Comparison of ENCODE assay signal across 28 cellular contexts in genomic region chr10:96339383-96339782, GRCh38. TPM values are rescaled to one million over a fixed set of nuclear protein-coding genes. Genes with fewer than 3 reads are reported as not detected.
"Had no signal": no experiment of that assay in that cellular context is flagged by ENCODE, and none has a peak within 500 bp of the region (broad histone marks: within the 10 kb centered on the region; RNA-seq: fewer than 3 reads in every experiment).

No MANE protein-coding gene starts in this region.

- H3K36me3 ChIP-seq: ascending aorta had no signal

- DNase-seq: activated B cell treated with CpG ODN at 0.5 μM for 24 hours; activated CD4-positive, alpha-beta T cell treated with anti-CD3 and anti-CD28 coated beads for 1 hour; activated CD4-positive, alpha-beta T cell treated with anti-CD3 and anti-CD28 coated beads, Interleukin-2, amount 10 ng/mL, durations not matched to agents 24 days and 14 days; activated CD4-positive, alpha-beta T cell treated with anti-CD3 and anti-CD28 coated beads, Interleukin-2, amount 50 U/mL, for 48 hours; activated CD8-positive, alpha-beta memory T cell treated with anti-CD3 and anti-CD28 coated beads, Interleukin-2, amount 10 ng/mL, durations not matched to agents 7 days and 5 days; activated effector memory CD4-positive, alpha-beta T cell treated with Interleukin-2 at 50 U/mL for 16 hours; activated naive CD4-positive, alpha-beta T cell; activated T-cell treated with anti-CD3 and anti-CD28 coated beads, Interleukin-2, amount 50 U/mL, for 24 hours; NCI-H1092; NCI-H1417; NCI-H1694; NCI-H2029 treated with DMSO at 0.1 percent for 48 hours; NCI-H345; NCI-H510A; NCI-H526 treated with DMSO at 0.1 percent for 48 hours; NCI-H82; OCI-M1; SHP77 treated with DMSO at 0.1 percent for 48 hours; T-helper 9 cell had no signal

- H3K9me3 ChIP-seq: ascending aorta, body of pancreas had no signal

- H3K4me3 ChIP-seq: ascending aorta, body of pancreas had no signal

- ATAC-seq: activated CD8-positive, alpha-beta memory T cell treated with anti-CD3 and anti-CD28 coated beads, Interleukin-2, amount 10 ng/mL, durations not matched to agents 7 days and 5 days; Panc1 had no signal

- H3K4me2 ChIP-seq: KMS-11 had no signal

- H3K9ac ChIP-seq: KMS-11 had no signal

- H3K4me1 ChIP-seq: ascending aorta had no signal

- FAIRE-seq: bronchial epithelial cell had no signal

- H3K27ac ChIP-seq: ascending aorta, KMS-11, RWPE1 had no signal

- H3K27me3 ChIP-seq: ascending aorta, body of pancreas had no signal

RNA-seq across cellular contexts. Expression of gene OPALIN, which starts 19.4 kb away (rescaled TPM):
- total RNA-seq: activated B cell treated with CpG ODN at 0.5 μM for 24 hours; activated CD4-positive, alpha-beta T cell treated with anti-CD3 and anti-CD28 coated beads, Interleukin-2, amount 10 ng/mL, durations not matched to agents 24 days and 14 days; activated CD8-positive, alpha-beta memory T cell treated with anti-CD3 and anti-CD28 coated beads, Interleukin-2, amount 10 ng/mL, durations not matched to agents 7 days and 5 days; activated T-helper 1 cell treated with anti-CD3 and anti-CD28 coated beads, Interleukin-12 subunit alpha, Interleukin-12 subunit beta, Interleukin-2, Interleukin-4 antibody, amounts not matched to agents 30 ng/mL and 10 ng/mL and 1 ng/mL, durations not matched to agents 14 hours and 24 hours and 36 hours; ascending aorta; body of pancreas; bronchial epithelial cell; MCF 10A; SK-MEL-5 had no signal

RNA-seq across cellular contexts. Expression of gene DNTT, which starts 35.1 kb away (rescaled TPM):
- total RNA-seq: activated CD4-positive, alpha-beta T cell treated with anti-CD3 and anti-CD28 coated beads, Interleukin-2, amount 10 ng/mL, durations not matched to agents 24 days and 14 days; activated CD8-positive, alpha-beta memory T cell treated with anti-CD3 and anti-CD28 coated beads, Interleukin-2, amount 10 ng/mL, durations not matched to agents 7 days and 5 days; activated T-helper 1 cell treated with anti-CD3 and anti-CD28 coated beads, Interleukin-12 subunit alpha, Interleukin-12 subunit beta, Interleukin-2, Interleukin-4 antibody, amounts not matched to agents 30 ng/mL and 10 ng/mL and 1 ng/mL, durations not matched to agents 14 hours and 24 hours and 36 hours; ascending aorta; body of pancreas; bronchial epithelial cell; MCF 10A; SK-MEL-5 had no signal
